17 cellular contexts compared by ENCODE assay signal in genomic region chr2:71856709-71857525, GRCh38.
DNase-seq lines count a peak whose midpoint lies in the region; ATAC-seq and TF ChIP-seq lines count a peak whose summit lies in the region.
"Had no signal": no experiment of that assay in that cellular context is flagged by ENCODE, and none has a peak within 500 bp of the region (broad histone marks: within the 10 kb centered on the region; RNA-seq: fewer than 3 reads in every experiment).

No MANE protein-coding gene starts in this region.

- POLR2A ChIA-PET in PC-3 (lab: Charles Lee; ENCODE audit: unreplicated experiment), result no interaction called here

- ATAC-seq in PC-3, result peak; percentile 55
- ATAC-seq in HG03175 (IDR thresholded peaks at IDR 0.05; ENCODE audit: unreplicated experiment), result no peak
- ATAC-seq in GM18909 (IDR thresholded peaks at IDR 0.05; ENCODE audit: poor library complexity, unreplicated experiment), result no peak
- ATAC-seq: gastrocnemius medialis had no signal

- H3K9me3 ChIP-seq in PC-3 (ENCODE audit: low read length), result no peaks in the 10 kb centered on the region
- H3K9me3 ChIP-seq: gastrocnemius medialis, uterus had no signal

- H4K20me1 ChIP-seq in PC-3 (ENCODE audit: low read length), result no peaks in the 10 kb centered on the region

- H3K36me3 ChIP-seq in PC-3 (ENCODE audit: low read depth, low read length), result no peaks in the 10 kb centered on the region
- H3K36me3 ChIP-seq: gastrocnemius medialis, left ventricle myocardium inferior, uterus had no signal

- H3K27ac ChIP-seq in PC-3 (ENCODE audit: low read length) (no peak overlapping the region), coronary artery (no peak overlapping the region)
- H3K27ac ChIP-seq: gastrocnemius medialis, left ventricle myocardium inferior, uterus had no signal

- peaks cover 9% of the 10 kb centered on the region for H3K27me3 Mint-ChIP-seq in activated naive CD4-positive, alpha-beta T cell treated with anti-CD3 and anti-CD28 coated beads for 36 hours (ENCODE audit: low read depth)
- H3K27me3 Mint-ChIP-seq: activated naive CD8-positive, alpha-beta T cell treated with anti-CD3 and anti-CD28 coated beads, Interleukin-2, amount 10 ng/mL, durations not matched to agents 7 days and 5 days had no signal

- H3K9ac ChIP-seq in PC-3 (ENCODE audit: low read length), result no peak overlapping the region

- H3K27ac Mint-ChIP-seq in activated naive CD4-positive, alpha-beta T cell treated with anti-CD3 and anti-CD28 coated beads for 36 hours, result no peak overlapping the region
- H3K27ac Mint-ChIP-seq: activated naive CD8-positive, alpha-beta T cell treated with anti-CD3 and anti-CD28 coated beads, Interleukin-2, amount 10 ng/mL, durations not matched to agents 7 days and 5 days had no signal

- peaks cover 2% of the 10 kb centered on the region for H3K9me3 Mint-ChIP-seq in activated naive CD4-positive, alpha-beta T cell treated with anti-CD3 and anti-CD28 coated beads for 36 hours
- H3K9me3 Mint-ChIP-seq: activated naive CD8-positive, alpha-beta T cell treated with anti-CD3 and anti-CD28 coated beads, Interleukin-2, amount 10 ng/mL, durations not matched to agents 7 days and 5 days had no signal

- no peaks in the 10 kb centered on the region for H3K4me1 Mint-ChIP-seq in activated naive CD4-positive, alpha-beta T cell treated with anti-CD3 and anti-CD28 coated beads for 36 hours (ENCODE audit: low read depth)
- H3K4me1 Mint-ChIP-seq: activated naive CD8-positive, alpha-beta T cell treated with anti-CD3 and anti-CD28 coated beads, Interleukin-2, amount 10 ng/mL, durations not matched to agents 7 days and 5 days had no signal

- no peaks in the 10 kb centered on the region for H3K79me2 ChIP-seq in PC-3 (ENCODE audit: low read length)

- TF ChIP-seq CTCF in PC-3 (conservative IDR thresholded peaks at IDR 0.05; ENCODE audit: low read depth, low read length) (no peak), coronary artery (IDR thresholded peaks at IDR 0.05) (no peak)

- no peak overlapping the region for H2AFZ ChIP-seq in PC-3 (ENCODE audit: low read length)

- H3K4me1 ChIP-seq in PC-3 (ENCODE audit: insufficient read depth, low read length), result no peaks in the 10 kb centered on the region
- H3K4me1 ChIP-seq: uterus had no signal

- no peaks in the 10 kb centered on the region for H3F3A ChIP-seq in PC-3 (ENCODE audit: low read length, unreplicated experiment)

- H3K4me3 ChIP-seq in PC-3 (ENCODE audit: low read length) (no peak overlapping the region), coronary artery (no peak overlapping the region)
- H3K4me3 ChIP-seq: gastrocnemius medialis, left ventricle myocardium inferior, uterus had no signal

- no peaks in the 10 kb centered on the region for H3K9me2 ChIP-seq in PC-3 (replicated peaks; ENCODE audit: low read length)

- no peaks in the 10 kb centered on the region for H3K36me3 Mint-ChIP-seq in activated naive CD4-positive, alpha-beta T cell treated with anti-CD3 and anti-CD28 coated beads for 36 hours (ENCODE audit: low read depth)
- H3K36me3 Mint-ChIP-seq: activated naive CD8-positive, alpha-beta T cell treated with anti-CD3 and anti-CD28 coated beads, Interleukin-2, amount 10 ng/mL, durations not matched to agents 7 days and 5 days had no signal

- peaks cover 11% of the 10 kb centered on the region; the same call in 1 of the 2 replicates for H3K27me3 ChIP-seq in PC-3 (ENCODE audit: low read length)
- H3K27me3 ChIP-seq: gastrocnemius medialis, uterus had no signal

- no TSS peak for BruUV-seq in PC-3 (replicated peaks; lab: Mats Ljungman, UMichigan)

- peak; percentile 32 for DNase-seq in activated naive CD4-positive, alpha-beta T cell treated with anti-CD3 and anti-CD28 coated beads for 36 hours
- DNase-seq in activated naive CD4-positive, alpha-beta T cell treated with Interleukin-2 at 50 U/mL for 16 hours, result no peak
- DNase-seq in PC-3 (peak; percentile 65), coronary artery (ENCODE audit: low spot score) (peak; percentile 71), mucosa of gallbladder (ENCODE audit: low spot score) (peak; percentile 29), T-helper 9 cell (no peak)
- DNase-seq: activated CD8-positive, alpha-beta memory T cell treated with anti-CD3 and anti-CD28 coated beads for 24 hours; activated naive CD8-positive, alpha-beta T cell treated with anti-CD3 and anti-CD28 coated beads, Interleukin-2, amount 10 ng/mL, durations not matched to agents 7 days and 5 days; DMS79; gastrocnemius medialis; left ventricle myocardium inferior; NCI-H1105 treated with DMSO at 0.1 percent for 48 hours; NCI-H82; nucleus accumbens; uterus had no signal

- CTCF ChIA-PET in activated naive CD4-positive, alpha-beta T cell treated with anti-CD3 and anti-CD28 coated beads for 36 hours (lab: Charles Lee), result interaction anchor here (0.7 to 1.0 kb wide), 2 partner anchors 54 to 67 kb away, joined by 3 to 4 read pairs; no protein-coding TSS in a partner anchor
- CTCF ChIA-PET in PC-3 (lab: Charles Lee), result no interaction called here

- no peak overlapping the region for H3K4me2 ChIP-seq in PC-3 (ENCODE audit: low read length)

- intact Hi-C loops in activated naive CD4-positive, alpha-beta T cell treated with anti-CD3 and anti-CD28 coated beads for 36 hours (cut with micrococcal nuclease), result no loop called here
- intact Hi-C loops in PC-3 (cut with micrococcal nuclease), result no loop called here

- H3K4me3 Mint-ChIP-seq in activated naive CD4-positive, alpha-beta T cell treated with anti-CD3 and anti-CD28 coated beads for 36 hours, result no peak overlapping the region
- H3K4me3 Mint-ChIP-seq: activated naive CD8-positive, alpha-beta T cell treated with anti-CD3 and anti-CD28 coated beads, Interleukin-2, amount 10 ng/mL, durations not matched to agents 7 days and 5 days had no signal

Comparison
In these comparisons a context has a peak if more than half of its experiments do, and no peak if none do; other contexts are left out.
1. DNase-seq: peak in activated naive CD4-positive, alpha-beta T cell treated with anti-CD3 and anti-CD28 coated beads for 36 hours (single experiment), PC-3 (single experiment), coronary artery (single experiment) and mucosa of gallbladder (single experiment); none in activated naive CD4-positive, alpha-beta T cell treated with Interleukin-2 at 50 U/mL for 16 hours (single experiment) and T-helper 9 cell (single experiment).